Comparison of ENCODE assay signal across 16 cellular contexts in genomic region chr4:67101612-67102011, GRCh38.
DNase-seq lines count a peak whose midpoint lies in the region; ATAC-seq, FAIRE-seq and TF ChIP-seq lines count a peak whose summit lies in the region.
"Had no signal": no experiment of that assay in that cellular context is flagged by ENCODE, and none has a peak within 500 bp of the region (broad histone marks: within the 10 kb centered on the region; RNA-seq: fewer than 3 reads in every experiment).

No MANE protein-coding gene starts in this region.

- H3K9me3 Mint-ChIP-seq in brain = peaks cover 0 to 3% (median 0%) of the 10 kb centered on the region in 5 experiments
- H3K9me3 Mint-ChIP-seq: H9, IgD-negative memory B cell had no signal

- FAIRE-seq in GM12892 (lab: Jason Lieb, UNC) = peak; percentile 46
- FAIRE-seq: A204.1, GM18507 had no signal

- no peaks in the 10 kb centered on the region for H3K36me3 Mint-ChIP-seq in brain
- H3K36me3 Mint-ChIP-seq: CD4-positive, alpha-beta memory T cell; IgD-negative memory B cell had no signal

- intact Hi-C loops in Right ventricle myocardium superior (cut with DNase I) = no loop called here

- DNase-seq in NCI-H2171 treated with DMSO at 0.1 percent for 48 hours (lab: John Stamatoyannopoulos, UW) (peak; percentile 24), NCI-H2171 (lab: John Stamatoyannopoulos, UW) (no peak), Ammon's horn (ENCODE audit: low spot score) (peak; percentile 6), GM12892 (ENCODE audit: insufficient read length) (no peak), COR-L47 (lab: John Stamatoyannopoulos, UW) (no peak), T-helper 1 cell (no peak), Right ventricle myocardium superior (no peak)
- DNase-seq: BE2C; Caco-2; CD4-positive, alpha-beta memory T cell; GOT3; H9 had no signal

- peak overlapping the region in 3 of 5 experiments; percentile 4 to 28 (median 7) for H3K27ac Mint-ChIP-seq in brain
- H3K27ac Mint-ChIP-seq: CD4-positive, alpha-beta memory T cell; H9; IgD-negative memory B cell had no signal

- no peaks in the 10 kb centered on the region for H3K27me3 Mint-ChIP-seq in brain
- H3K27me3 Mint-ChIP-seq: CD4-positive, alpha-beta memory T cell; IgD-negative memory B cell had no signal

- TF ChIP-seq POLR2A in GM12892 (IDR thresholded peaks at IDR 0.05; ENCODE audit: low read depth, low read length) = no peak

- no peak for TF ChIP-seq CTCF in brain (conservative IDR thresholded peaks at IDR 0.05)

- ATAC-seq in Right ventricle myocardium superior (ENCODE audit: poor library complexity) = no peak

- peaks cover 49% of the 10 kb centered on the region for H3K4me1 Mint-ChIP-seq in brain
- H3K4me1 Mint-ChIP-seq: CD4-positive, alpha-beta memory T cell; IgD-negative memory B cell had no signal

- H3K4me3 Mint-ChIP-seq in brain = no peak overlapping the region
- H3K4me3 Mint-ChIP-seq: CD4-positive, alpha-beta memory T cell; H9; IgD-negative memory B cell had no signal

Comparison
In these comparisons a context has a peak if more than half of its experiments do, and no peak if none do; other contexts are left out.
1. DNase-seq: peak in NCI-H2171 treated with DMSO at 0.1 percent for 48 hours (single experiment) and Ammon's horn (single experiment); none in NCI-H2171 (single experiment), GM12892 (single experiment), COR-L47 (single experiment), T-helper 1 cell (0 of 5) and Right ventricle myocardium superior (single experiment).